ENCODE assay signal across 18 cellular contexts in genomic region chr7:117083648-117084047, GRCh38.
"Had no signal": no experiment of that assay in that cellular context is flagged by ENCODE, and none has a peak within 500 bp of the region (broad histone marks: within the 10 kb centered on the region; RNA-seq: fewer than 3 reads in every experiment).

No MANE protein-coding gene starts in this region.

- FAIRE-seq: islet of Langerhans, TTC549 had no signal

- H3K4me3 ChIP-seq: breast epithelium, heart left ventricle, left lung, suprapubic skin had no signal

- H3K36me3 Mint-ChIP-seq: activated naive CD4-positive, alpha-beta T cell treated with anti-CD3 and anti-CD28 coated beads, Interleukin-2, amount 50 U/mL, for 72 hours; natural killer cell; type B pancreatic cell had no signal

- H3K27me3 ChIP-seq: breast epithelium, heart left ventricle, left lung, suprapubic skin had no signal

- DNase-seq: activated effector memory CD4-positive, alpha-beta T cell treated with anti-CD3 and anti-CD28 coated beads, Interleukin-2, amount 50 U/mL, for 16 hours; activated T-cell treated with anti-CD3 and anti-CD28 coated beads, Interleukin-2, amount 50 U/mL, for 1 hour; amygdala; foreskin melanocyte; heart left ventricle; left lung; natural killer cell; nucleus accumbens; stimulated activated naive CD4-positive, alpha-beta T cell; T-helper 2 cell had no signal

- H3K9me3 Mint-ChIP-seq: activated naive CD4-positive, alpha-beta T cell treated with anti-CD3 and anti-CD28 coated beads, Interleukin-2, amount 50 U/mL, for 72 hours; natural killer cell; type B pancreatic cell had no signal

- H3K27me3 Mint-ChIP-seq: type B pancreatic cell had no signal

- H3K27ac Mint-ChIP-seq: activated naive CD4-positive, alpha-beta T cell treated with anti-CD3 and anti-CD28 coated beads, Interleukin-2, amount 50 U/mL, for 72 hours; natural killer cell; type B pancreatic cell had no signal

- H3K4me3 Mint-ChIP-seq: natural killer cell, type B pancreatic cell had no signal

- H3K9me3 ChIP-seq: breast epithelium, heart left ventricle, left lung, suprapubic skin had no signal

- H3K27ac ChIP-seq: breast epithelium, heart left ventricle, left lung, suprapubic skin had no signal

- ATAC-seq: activated CD4-positive, CD25-positive, alpha-beta regulatory T cell treated with anti-CD3 and anti-CD28 coated beads, Interleukin-2, amount 50 U/mL, for 24 hours; activated naive CD4-positive, alpha-beta T cell treated with anti-CD3 and anti-CD28 coated beads, Interleukin-2, amount 50 U/mL, for 72 hours; heart left ventricle; left lung; natural killer cell; sciatic nerve had no signal

- H3K36me3 ChIP-seq: breast epithelium, heart left ventricle, left lung, suprapubic skin had no signal

- H3K4me1 ChIP-seq: breast epithelium had no signal
